ENCODE assay signal across 1 cellular context in genomic region chr22:24156915-24157782, GRCh38.
A peak's percentile ranks its signal among the peaks of the same experiment; 100 is the strongest.
TF ChIP-seq lines count a peak whose summit lies in the region.

No MANE protein-coding gene starts in this region.

TF ChIP-seq in HepG2, 621 proteins besides CTCF, POLR2A, EP300 and RAD21 (continued from another document):
- TF ChIP-seq SOX13 (IDR thresholded peaks at IDR 0.05) (no peak), SOX13 (CRISPR knock-in tag; conservative IDR thresholded peaks at IDR 0.05 in 1 of 2, IDR thresholded peaks at IDR 0.05 in 1 of 2) (0 out of 4 replicates have a peak, but pooled peaks of 1 of the 2 experiments have one; percentile 8), SP140L (CRISPR knock-in tag; IDR thresholded peaks at IDR 0.05; ENCODE audit: borderline replicate concordance) (no peak), RORA (CRISPR knock-in tag; IDR thresholded peaks at IDR 0.05) (no peak), HDAC1 (CRISPR knock-in tag; IDR thresholded peaks at IDR 0.05) (peak; percentile 66), ZNF501 (CRISPR knock-in tag; IDR thresholded peaks at IDR 0.05) (peak; percentile 73; the same call in 1 of the 2 replicates), ZSCAN25 (CRISPR knock-in tag; IDR thresholded peaks at IDR 0.05) (no peak), THAP7 (CRISPR knock-in tag; IDR thresholded peaks at IDR 0.05) (no peak), SP4 (CRISPR knock-in tag; IDR thresholded peaks at IDR 0.05) (peak; percentile 47; the same call in 1 of the 2 replicates), THAP11 (CRISPR knock-in tag; IDR thresholded peaks at IDR 0.05) (peak; percentile 53), STAT5B (CRISPR knock-in tag; IDR thresholded peaks at IDR 0.05) (no peak), HNF1B (CRISPR knock-in tag; IDR thresholded peaks at IDR 0.05) (peak; percentile 84), PCBP1 (IDR thresholded peaks at IDR 0.05; ENCODE audit: borderline replicate concordance, low read depth, low read length) (0 out of 2 replicates have a peak, but pooled peaks have one; percentile 65), HES4 (CRISPR knock-in tag; IDR thresholded peaks at IDR 0.05; ENCODE audit: borderline replicate concordance) (no peak), KLF9 (CRISPR knock-in tag; IDR thresholded peaks at IDR 0.05; ENCODE audit: low read depth) (peak; percentile 57; the same call in 1 of the 2 replicates), MYC (CRISPR knock-in tag; IDR thresholded peaks at IDR 0.05; ENCODE audit: borderline replicate concordance) (peak; percentile 47; the same call in 1 of the 2 replicates), ZNF367 (CRISPR knock-in tag; IDR thresholded peaks at IDR 0.05; ENCODE audit: borderline replicate concordance) (no peak), TGIF2 (CRISPR knock-in tag; IDR thresholded peaks at IDR 0.05) (0 out of 2 replicates have a peak, but pooled peaks have one; percentile 8), KLF12 (CRISPR knock-in tag; IDR thresholded peaks at IDR 0.05; ENCODE audit: borderline replicate concordance) (no peak; the same call in 1 of the 2 replicates), HNRNPL (IDR thresholded peaks at IDR 0.05; ENCODE audit: low read depth, low read length) (no peak; the same call in 1 of the 2 replicates), ZNF619 (CRISPR knock-in tag; IDR thresholded peaks at IDR 0.05) (0 out of 2 replicates have a peak, but pooled peaks have one; percentile 53), ASH2L (IDR thresholded peaks at IDR 0.05; ENCODE audit: insufficient read length, low read depth, low read length) (peak; percentile 9), ZNF383 (CRISPR knock-in tag; IDR thresholded peaks at IDR 0.05; ENCODE audit: borderline replicate concordance) (0 out of 2 replicates have a peak, but pooled peaks have one; percentile 5), HDAC2 (CRISPR knock-in tag; IDR thresholded peaks at IDR 0.05) (peak; percentile 67; the same call in 1 of the 2 replicates), KMT2A (CRISPR knock-in tag; IDR thresholded peaks at IDR 0.05) (peak; percentile 77; the same call in 1 of the 2 replicates), ZNF792 (CRISPR knock-in tag; IDR thresholded peaks at IDR 0.05) (peak; percentile 83; the same call in 1 of the 2 replicates), ZFP90 (CRISPR knock-in tag; IDR thresholded peaks at IDR 0.05; ENCODE audit: borderline replicate concordance) (no peak), ZMYM3 (CRISPR knock-in tag; IDR thresholded peaks at IDR 0.05) (no peak), ZNF713 (CRISPR knock-in tag; IDR thresholded peaks at IDR 0.05) (no peak), ZNF333 (CRISPR knock-in tag; IDR thresholded peaks at IDR 0.05; ENCODE audit: borderline replicate concordance) (0 out of 2 replicates have a peak, but pooled peaks have one; percentile 33), ELF1 (CRISPR knock-in tag; IDR thresholded peaks at IDR 0.05) (0 out of 2 replicates have a peak, but pooled peaks have one; percentile 29), ZNF737 (CRISPR knock-in tag; IDR thresholded peaks at IDR 0.05; ENCODE audit: borderline replicate concordance) (no peak), SKI (IDR thresholded peaks at IDR 0.05; ENCODE audit: partially characterized antibody) (peak; percentile 33), ZNF350 (CRISPR knock-in tag; IDR thresholded peaks at IDR 0.05; ENCODE audit: borderline replicate concordance, low read depth) (peak; percentile 55; the same call in 1 of the 2 replicates), RBM39 (IDR thresholded peaks at IDR 0.05; ENCODE audit: low read depth, low read length, poor library complexity, severe bottlenecking) (peak; percentile 55), ZBTB7B (CRISPR knock-in tag; IDR thresholded peaks at IDR 0.05) (peak; percentile 86), NFYC (CRISPR knock-in tag; IDR thresholded peaks at IDR 0.05) (peak; percentile 47; the same call in 1 of the 2 replicates), MAFG (CRISPR knock-in tag; IDR thresholded peaks at IDR 0.05) (no peak), MTA3 (CRISPR knock-in tag; IDR thresholded peaks at IDR 0.05) (no peak), PHF21A (CRISPR knock-in tag; IDR thresholded peaks at IDR 0.05) (peak; percentile 83; the same call in 1 of the 2 replicates), TAF1 (CRISPR knock-in tag; IDR thresholded peaks at IDR 0.05) (0 out of 2 replicates have a peak, but pooled peaks have one; percentile 22), BHLHE40 (IDR thresholded peaks at IDR 0.05; ENCODE audit: low read length) (peak; percentile 23; the same call in 1 of the 2 replicates), XRCC5 (optimal IDR thresholded peaks at IDR 0.05; ENCODE audit: low read length) (peak; percentile 93), MIER3 (CRISPR knock-in tag; IDR thresholded peaks at IDR 0.05; ENCODE audit: borderline replicate concordance) (peak; percentile 21; the same call in 1 of the 2 replicates), MXD3 (CRISPR knock-in tag; IDR thresholded peaks at IDR 0.05) (peak; percentile 31; the same call in 1 of the 2 replicates), LCORL (IDR thresholded peaks at IDR 0.05) (no peak), LCORL (CRISPR knock-in tag; IDR thresholded peaks at IDR 0.05) (peak; percentile 84), HNF1A (IDR thresholded peaks at IDR 0.05; ENCODE audit: low read depth) (0 out of 2 replicates have a peak, but pooled peaks have one; percentile 21), HNF1A (CRISPR knock-in tag; IDR thresholded peaks at IDR 0.05; ENCODE audit: borderline replicate concordance) (no peak), NRL (CRISPR knock-in tag; IDR thresholded peaks at IDR 0.05; ENCODE audit: borderline replicate concordance) (peak; percentile 16; the same call in 1 of the 2 replicates), NFYB (CRISPR knock-in tag; IDR thresholded peaks at IDR 0.05) (no peak), GABPB1 (CRISPR knock-in tag; IDR thresholded peaks at IDR 0.05) (peak; percentile 71), ZSCAN31 (CRISPR knock-in tag; IDR thresholded peaks at IDR 0.05; ENCODE audit: low read depth) (no peak), RBM22 (optimal IDR thresholded peaks at IDR 0.05; ENCODE audit: low read length) (peak; percentile 22), ZNF572 (CRISPR knock-in tag; IDR thresholded peaks at IDR 0.05) (peak; percentile 48; the same call in 1 of the 2 replicates), JUN (CRISPR knock-in tag; IDR thresholded peaks at IDR 0.05) (no peak)
- TF ChIP-seq, protein P1, sequence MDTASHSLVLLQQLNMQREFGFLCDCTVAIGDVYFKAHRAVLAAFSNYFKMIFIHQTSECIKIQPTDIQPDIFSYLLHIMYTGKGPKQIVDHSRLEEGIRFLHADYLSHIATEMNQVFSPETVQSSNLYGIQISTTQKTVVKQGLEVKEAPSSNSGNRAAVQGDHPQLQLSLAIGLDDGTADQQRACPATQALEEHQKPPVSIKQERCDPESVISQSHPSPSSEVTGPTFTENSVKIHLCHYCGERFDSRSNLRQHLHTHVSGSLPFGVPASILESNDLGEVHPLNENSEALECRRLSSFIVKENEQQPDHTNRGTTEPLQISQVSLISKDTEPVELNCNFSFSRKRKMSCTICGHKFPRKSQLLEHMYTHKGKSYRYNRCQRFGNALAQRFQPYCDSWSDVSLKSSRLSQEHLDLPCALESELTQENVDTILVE (CRISPR knock-in tag; IDR thresholded peaks at IDR 0.05) = no peak
- TF ChIP-seq, protein P2, sequence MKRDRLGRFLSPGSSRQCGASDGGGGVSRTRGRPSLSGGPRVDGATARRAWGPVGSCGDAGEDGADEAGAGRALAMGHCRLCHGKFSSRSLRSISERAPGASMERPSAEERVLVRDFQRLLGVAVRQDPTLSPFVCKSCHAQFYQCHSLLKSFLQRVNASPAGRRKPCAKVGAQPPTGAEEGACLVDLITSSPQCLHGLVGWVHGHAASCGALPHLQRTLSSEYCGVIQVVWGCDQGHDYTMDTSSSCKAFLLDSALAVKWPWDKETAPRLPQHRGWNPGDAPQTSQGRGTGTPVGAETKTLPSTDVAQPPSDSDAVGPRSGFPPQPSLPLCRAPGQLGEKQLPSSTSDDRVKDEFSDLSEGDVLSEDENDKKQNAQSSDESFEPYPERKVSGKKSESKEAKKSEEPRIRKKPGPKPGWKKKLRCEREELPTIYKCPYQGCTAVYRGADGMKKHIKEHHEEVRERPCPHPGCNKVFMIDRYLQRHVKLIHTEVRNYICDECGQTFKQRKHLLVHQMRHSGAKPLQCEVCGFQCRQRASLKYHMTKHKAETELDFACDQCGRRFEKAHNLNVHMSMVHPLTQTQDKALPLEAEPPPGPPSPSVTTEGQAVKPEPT (CRISPR knock-in tag; IDR thresholded peaks at IDR 0.05; ENCODE audit: low read depth) = no peak
- TF ChIP-seq, protein P3, sequence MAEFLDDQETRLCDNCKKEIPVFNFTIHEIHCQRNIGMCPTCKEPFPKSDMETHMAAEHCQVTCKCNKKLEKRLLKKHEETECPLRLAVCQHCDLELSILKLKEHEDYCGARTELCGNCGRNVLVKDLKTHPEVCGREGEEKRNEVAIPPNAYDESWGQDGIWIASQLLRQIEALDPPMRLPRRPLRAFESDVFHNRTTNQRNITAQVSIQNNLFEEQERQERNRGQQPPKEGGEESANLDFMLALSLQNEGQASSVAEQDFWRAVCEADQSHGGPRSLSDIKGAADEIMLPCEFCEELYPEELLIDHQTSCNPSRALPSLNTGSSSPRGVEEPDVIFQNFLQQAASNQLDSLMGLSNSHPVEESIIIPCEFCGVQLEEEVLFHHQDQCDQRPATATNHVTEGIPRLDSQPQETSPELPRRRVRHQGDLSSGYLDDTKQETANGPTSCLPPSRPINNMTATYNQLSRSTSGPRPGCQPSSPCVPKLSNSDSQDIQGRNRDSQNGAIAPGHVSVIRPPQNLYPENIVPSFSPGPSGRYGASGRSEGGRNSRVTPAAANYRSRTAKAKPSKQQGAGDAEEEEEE (CRISPR knock-in tag; IDR thresholded peaks at IDR 0.05; ENCODE audit: borderline replicate concordance) = peak; percentile 44; the same call in 1 of the 2 replicates
- TF ChIP-seq, protein P4, sequence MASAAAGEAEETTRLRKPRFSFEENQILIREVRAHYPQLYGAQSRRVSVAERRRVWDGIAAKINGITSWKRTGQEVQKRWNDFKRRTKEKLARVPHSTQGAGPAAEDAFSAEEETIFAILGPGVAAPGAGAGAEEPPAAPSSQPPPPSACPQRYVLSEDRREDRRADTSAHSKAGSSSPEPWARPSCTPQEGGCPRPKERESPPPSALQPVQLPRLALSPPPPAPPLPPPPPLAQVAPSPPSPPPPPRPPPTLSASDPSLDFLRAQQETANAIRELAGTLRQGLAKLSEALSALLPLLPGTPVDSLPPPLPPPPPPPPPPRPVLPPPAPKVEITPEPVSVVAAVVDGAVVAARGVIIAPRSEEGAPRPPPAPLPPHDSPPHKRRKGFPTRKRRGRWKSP (CRISPR knock-in tag; IDR thresholded peaks at IDR 0.05) = peak; percentile 91
- TF ChIP-seq, protein P5, sequence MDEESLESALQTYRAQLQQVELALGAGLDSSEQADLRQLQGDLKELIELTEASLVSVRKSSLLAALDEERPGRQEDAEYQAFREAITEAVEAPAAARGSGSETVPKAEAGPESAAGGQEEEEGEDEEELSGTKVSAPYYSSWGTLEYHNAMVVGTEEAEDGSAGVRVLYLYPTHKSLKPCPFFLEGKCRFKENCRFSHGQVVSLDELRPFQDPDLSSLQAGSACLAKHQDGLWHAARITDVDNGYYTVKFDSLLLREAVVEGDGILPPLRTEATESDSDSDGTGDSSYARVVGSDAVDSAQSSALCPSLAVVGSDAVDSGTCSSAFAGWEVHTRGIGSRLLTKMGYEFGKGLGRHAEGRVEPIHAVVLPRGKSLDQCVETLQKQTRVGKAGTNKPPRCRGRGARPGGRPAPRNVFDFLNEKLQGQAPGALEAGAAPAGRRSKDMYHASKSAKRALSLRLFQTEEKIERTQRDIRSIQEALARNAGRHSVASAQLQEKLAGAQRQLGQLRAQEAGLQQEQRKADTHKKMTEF (CRISPR knock-in tag; IDR thresholded peaks at IDR 0.05) = peak; percentile 78
